10 cellular contexts compared by ENCODE assay signal in the genomic region with DNA sequence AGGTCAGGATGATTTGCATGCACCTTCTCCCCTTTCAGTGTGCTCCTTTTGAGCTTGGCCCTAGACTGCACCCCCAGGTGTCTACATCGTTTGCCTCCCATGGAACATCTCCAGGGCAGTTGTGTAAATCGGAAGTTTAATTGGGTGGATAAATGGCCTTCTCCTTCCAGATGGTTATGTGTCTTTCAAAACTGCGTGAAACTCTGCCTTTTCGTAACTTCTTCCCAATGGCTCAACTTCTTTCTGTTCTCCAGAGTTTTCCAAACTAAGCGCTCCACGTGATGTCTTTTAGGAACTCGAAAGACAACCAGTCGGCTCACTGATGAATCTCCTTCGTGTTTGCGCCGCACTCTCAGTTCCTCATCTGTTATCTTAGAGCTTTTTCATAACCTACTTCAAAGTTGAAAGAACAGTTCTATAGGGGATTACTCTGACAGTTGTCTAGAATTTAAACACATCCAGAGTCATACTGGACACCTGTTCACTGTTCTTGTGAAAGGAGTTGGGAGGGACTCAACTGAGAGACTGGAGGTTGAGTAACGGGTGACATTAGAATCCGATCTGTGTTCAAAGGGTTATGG. TPM values are rescaled to one million over a fixed set of nuclear protein-coding genes. Genes with fewer than 3 reads are reported as not detected.
DNase-seq lines count a peak whose midpoint lies in the region; ATAC-seq and TF ChIP-seq lines count a peak whose summit lies in the region.
"Had no signal": no experiment of that assay in that cellular context is flagged by ENCODE, and none has a peak within 500 bp of the region (broad histone marks: within the 10 kb centered on the region; RNA-seq: fewer than 3 reads in every experiment).

No MANE protein-coding gene starts in this region.

- no peak overlapping the region for H2AFZ ChIP-seq in IMR-90 (replicated peaks; ENCODE audit: low read length, poor library complexity)

- H3K27ac ChIP-seq in IMR-90 (ENCODE audit: insufficient read depth, low read length), result no peak overlapping the region

- peaks cover 33% of the 10 kb centered on the region for H3K4me1 Mint-ChIP-seq in progenitor cell of endocrine pancreas (ENCODE audit: low read depth)

- no peak overlapping the region for H3K14ac ChIP-seq in IMR-90 (replicated peaks; ENCODE audit: low read depth, low read length)

- H4K5ac ChIP-seq in IMR-90 (ENCODE audit: low read depth, low read length), result no peak overlapping the region

- H3K36me3 ChIP-seq in IMR-90 (ENCODE audit: control insufficient read depth, insufficient read depth, low read length), result no peaks in the 10 kb centered on the region

- no peak overlapping the region for H2AK5ac ChIP-seq in IMR-90 (ENCODE audit: low read depth, low read length)

- peak overlapping the region; percentile 94 for H3K4me3 Mint-ChIP-seq in progenitor cell of endocrine pancreas (ENCODE audit: low read depth)

- dilution Hi-C loops in IMR-90 (cut with HindIII; ENCODE audit: low sequenced_read_pairs, unreplicated experiment), result no loop called here

- H2BK120ac ChIP-seq in IMR-90 (ENCODE audit: low read depth, low read length), result no peak overlapping the region

- TF ChIP-seq RAD21 in IMR-90 (IDR thresholded peaks at IDR 0.05; ENCODE audit: low read length), result no peak

- no peak overlapping the region for H4K8ac ChIP-seq in IMR-90 (ENCODE audit: low read depth in 2 of 2, low read length in 2 of 2)

- H3K36me3 Mint-ChIP-seq in progenitor cell of endocrine pancreas (ENCODE audit: insufficient read depth), result no peaks in the 10 kb centered on the region

- H3K79me1 ChIP-seq in IMR-90 (ENCODE audit: low read depth in 1 of 2, low read length in 2 of 2), result no peaks in the 10 kb centered on the region

- no peak overlapping the region for H3K4ac ChIP-seq in IMR-90 (ENCODE audit: low read depth, low read length)

- H2BK5ac ChIP-seq in IMR-90 (ENCODE audit: low read depth, low read length, poor library complexity, severe bottlenecking), result no peak overlapping the region

- no peak for DNase-seq in IMR-90
- no peak for DNase-seq in epithelial cell of proximal tubule (ENCODE audit: low read depth)
- DNase-seq in progenitor cell of endocrine pancreas (ENCODE audit: low spot score, unreplicated experiment), result no peak
- DNase-seq in DMS79 treated with DMSO at 0.1 percent for 48 hours (lab: John Stamatoyannopoulos, UW), result no peak
- DNase-seq in activated effector memory CD4-positive, alpha-beta T cell treated with Interleukin-2 at 50 U/mL for 16 hours, result no peak
- no peak for DNase-seq in NCI-H146 treated with DMSO at 0.1 percent for 48 hours (lab: John Stamatoyannopoulos, UW; ENCODE audit: unreplicated experiment)
- no peak for DNase-seq in hippocampal formation (lab: John Stamatoyannopoulos, UW)
- DNase-seq: NCI-H1092 treated with DMSO at 0.1 percent for 48 hours had no signal

- no peaks in the 10 kb centered on the region for H3K9me3 ChIP-seq in IMR-90 (ENCODE audit: control insufficient read depth, insufficient read depth, low read length)

- no peaks in the 10 kb centered on the region for H3K27me3 Mint-ChIP-seq in progenitor cell of endocrine pancreas

- no peaks in the 10 kb centered on the region for H3K9me3 Mint-ChIP-seq in progenitor cell of endocrine pancreas (ENCODE audit: low read depth)

- POLR2A ChIA-PET in IMR-90 (lab: Charles Lee; ENCODE audit: unreplicated experiment), result no interaction called here

- in situ Hi-C loops in IMR-90 (cut with MboI; ENCODE audit: low sequenced_read_pairs), result no loop called here

- H3K27me3 ChIP-seq in IMR-90 (ENCODE audit: control insufficient read depth, insufficient read depth, low read length), result peaks cover 23% of the 10 kb centered on the region

- H2BK20ac ChIP-seq in IMR-90 (ENCODE audit: low read depth, low read length), result no peak overlapping the region

- no TSS peak for BruUV-seq in IMR-90 (replicated peaks; lab: Mats Ljungman, UMichigan)

- ATAC-seq in GM18858 (IDR thresholded peaks at IDR 0.05; ENCODE audit: unreplicated experiment), result peak; percentile 52
- ATAC-seq in IMR-90 (ENCODE audit: low read depth), result no peak

- no peak overlapping the region for H3K23ac ChIP-seq in IMR-90 (ENCODE audit: low read depth, low read length)

- TF ChIP-seq POLR2A in IMR-90 (IDR thresholded peaks at IDR 0.05; ENCODE audit: low read depth, low read length), result no peak

- intact Hi-C loops in IMR-90 (cut with micrococcal nuclease), result loop anchor here (2.0 to 10.0 kb wide), 3 partner anchors 63 to 357 kb away; no protein-coding TSS in a partner anchor

- no peak overlapping the region for H2BK15ac ChIP-seq in IMR-90 (ENCODE audit: low read depth, low read length)

- CTCF ChIA-PET in IMR-90 (lab: Yijun Ruan, JAX), result interaction anchor here (1.5 kb wide), 1 partner anchor 306 kb away, joined by 3 read pairs; no protein-coding TSS in a partner anchor

- peak overlapping the region; percentile 29 for H3K4me2 ChIP-seq in IMR-90 (ENCODE audit: low read depth, low read length)

- no peaks in the 10 kb centered on the region for H3K9me1 ChIP-seq in IMR-90 (ENCODE audit: insufficient read depth, low read length)

- no peak for TF ChIP-seq CTCF in IMR-90 (conservative IDR thresholded peaks at IDR 0.05; ENCODE audit: low read depth, low read length)
- no peak for TF ChIP-seq CTCF in epithelial cell of proximal tubule (conservative IDR thresholded peaks at IDR 0.05; ENCODE audit: low read depth, low read length)
- TF ChIP-seq CTCF in progenitor cell of endocrine pancreas (IDR thresholded peaks at IDR 0.05; ENCODE audit: unreplicated experiment), result no peak

- H3K4me3 ChIP-seq in IMR-90 (ENCODE audit: insufficient read depth, low read depth, low read length) (no peak overlapping the region; the same call in 1 of the 2 replicates), epithelial cell of proximal tubule (ENCODE audit: low read depth, low read length) (peak overlapping the region; percentile 56)

- H3K27ac Mint-ChIP-seq in progenitor cell of endocrine pancreas, result peak overlapping the region; percentile 85

- no peak overlapping the region for H3K18ac ChIP-seq in IMR-90 (ENCODE audit: low read depth, low read length)

- no peak overlapping the region for H4K91ac ChIP-seq in IMR-90 (ENCODE audit: insufficient read depth, low read depth, low read length)

- no CpG with 5 or more reads among the region's 13 CpGs for WGBS in IMR-90 (ENCODE audit: extremely low coverage in 2 of 2, insufficient read length in 1 of 2), 2 experiments

- no peaks in the 10 kb centered on the region for H4K20me1 ChIP-seq in IMR-90 (ENCODE audit: insufficient read depth, low read length)

- no peak overlapping the region for H2AK9ac ChIP-seq in IMR-90 (replicated peaks; ENCODE audit: low read depth, low read length, poor library complexity)

- H3K56ac ChIP-seq in IMR-90 (ENCODE audit: extremely low read depth, insufficient read depth, low read length), result no peak overlapping the region

- H3K9ac ChIP-seq in IMR-90 (ENCODE audit: low read depth, low read length), result no peak overlapping the region

- no peaks in the 10 kb centered on the region for H3K4me1 ChIP-seq in IMR-90 (ENCODE audit: control insufficient read depth, insufficient read depth, low read length)

TF ChIP-seq in IMR-90, 13 proteins besides CTCF, POLR2A, EP300 and RAD21:
- TF ChIP-seq NFE2L2 (IDR thresholded peaks at IDR 0.05; ENCODE audit: low read depth, low read length), result no peak
- TF ChIP-seq, protein P1, sequence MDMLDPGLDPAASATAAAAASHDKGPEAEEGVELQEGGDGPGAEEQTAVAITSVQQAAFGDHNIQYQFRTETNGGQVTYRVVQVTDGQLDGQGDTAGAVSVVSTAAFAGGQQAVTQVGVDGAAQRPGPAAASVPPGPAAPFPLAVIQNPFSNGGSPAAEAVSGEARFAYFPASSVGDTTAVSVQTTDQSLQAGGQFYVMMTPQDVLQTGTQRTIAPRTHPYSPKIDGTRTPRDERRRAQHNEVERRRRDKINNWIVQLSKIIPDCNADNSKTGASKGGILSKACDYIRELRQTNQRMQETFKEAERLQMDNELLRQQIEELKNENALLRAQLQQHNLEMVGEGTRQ (IDR thresholded peaks at IDR 0.05; ENCODE audit: low read depth, low read length), result no peak
- TF ChIP-seq RFX5 (IDR thresholded peaks at IDR 0.05; ENCODE audit: low read depth, low read length), result no peak
- TF ChIP-seq SMC3 (IDR thresholded peaks at IDR 0.05; ENCODE audit: low read depth, low read length), result no peak
- no peak for TF ChIP-seq CHD1 (IDR thresholded peaks at IDR 0.05; ENCODE audit: low read depth, low read length)
- TF ChIP-seq MAFK (IDR thresholded peaks at IDR 0.05; ENCODE audit: low read depth, low read length), result no peak

RNA-seq across cellular contexts. Expression of a gene that starts 1.8 kb away (rescaled TPM):
- total RNA-seq in IMR-90 (2012; rRNA removed) (under 0.01 and 0.28 TPM in 2 replicates), epithelial cell of proximal tubule (0.12 and 0.72 TPM in 2 replicates), progenitor cell of endocrine pancreas (32.6 and 33.7 TPM in 2 replicates)
- polyA plus RNA-seq in IMR-90 (2012; rRNA removed), result 0.11 and 0.17 TPM in 2 replicates
- polyA plus RNA-seq in IMR-90 (2012; cell fraction: cytosol; rRNA removed), result 0.01 and 0.24 TPM in 2 replicates
- polyA plus RNA-seq in IMR-90 (2012; cell fraction: nucleus; rRNA removed; ENCODE audit: low replicate concordance), result 0.25 and 0.38 TPM in 2 replicates
- total RNA-seq: myocyte had no signal

Comparison
In these comparisons a context has a peak if more than half of its experiments do, and no peak if none do; other contexts are left out.
1. RNA of a gene that starts 1.8 kb away (total RNA-seq): 32.6 to 33.7 TPM in progenitor cell of endocrine pancreas; 0.12 to 0.72 TPM in epithelial cell of proximal tubule and under 0.01 to 0.28 TPM in IMR-90; every median in the first group is over 10 times any median in the second.